In genomic region chr12:58977476-58977875, GRCh38 we compare ENCODE assay signal across 8 cellular contexts. TPM values are rescaled to one million over a fixed set of nuclear protein-coding genes. Genes with fewer than 3 reads are reported as not detected.
"Had no signal": no experiment of that assay in that cellular context is flagged by ENCODE, and none has a peak within 500 bp of the region (broad histone marks: within the 10 kb centered on the region; RNA-seq: fewer than 3 reads in every experiment).

No MANE protein-coding gene starts in this region.

- H3K4me3 ChIP-seq: GM23338, K562 had no signal

- ATAC-seq: GM23338, K562 had no signal

- DNase-seq: H9, HCEC 1CT, IMR-90 had no signal

- FAIRE-seq: H1, H54, HTR-8/SVneo, K562 had no signal

RNA-seq across cellular contexts. Expression of gene LRIG3, which starts 57.2 kb away (rescaled TPM):
- total RNA-seq: K562 had no signal
